Comparison of ENCODE assay signal across 15 cellular contexts in the genomic region with DNA sequence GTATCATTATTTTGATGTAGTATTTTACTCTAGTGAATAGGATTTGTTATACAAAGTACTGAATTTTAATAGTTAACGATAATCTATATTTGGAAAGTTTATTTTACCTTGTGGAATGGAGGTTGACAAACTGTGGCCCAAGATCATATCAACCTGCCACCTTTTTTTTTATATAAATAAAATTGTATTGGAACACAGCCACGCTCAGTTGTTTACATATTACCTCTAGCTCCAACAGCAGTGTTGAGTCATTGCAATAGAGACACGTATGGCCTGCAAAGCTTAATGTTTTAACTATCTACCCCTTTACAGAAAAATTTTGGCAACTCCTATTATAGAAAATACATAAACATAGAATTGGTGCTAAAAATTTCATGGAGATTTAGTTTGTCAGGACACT.
DNase-seq lines count a peak whose midpoint lies in the region; ATAC-seq and TF ChIP-seq lines count a peak whose summit lies in the region.
"Had no signal": no experiment of that assay in that cellular context is flagged by ENCODE, and none has a peak within 500 bp of the region (broad histone marks: within the 10 kb centered on the region; RNA-seq: fewer than 3 reads in every experiment).

No MANE protein-coding gene starts in this region.

- H3K27me3 Mint-ChIP-seq in CD8-positive, alpha-beta T cell (ENCODE audit: low read depth): no peaks in the 10 kb centered on the region

- H3K4me2 ChIP-seq in parathyroid adenoma (ENCODE audit: low read length): no peak overlapping the region

- H3K4me3 Mint-ChIP-seq in CD8-positive, alpha-beta T cell: no peak overlapping the region
- H3K4me3 Mint-ChIP-seq: CD14-positive monocyte had no signal

- no peaks in the 10 kb centered on the region for H3K4me1 Mint-ChIP-seq in CD8-positive, alpha-beta T cell (ENCODE audit: low read depth)
- H3K4me1 Mint-ChIP-seq: CD14-positive monocyte had no signal

- intact Hi-C loops in CD8-positive, alpha-beta T cell (cut with DNase I, micrococcal nuclease): no loop called here

- H3K27ac ChIP-seq in VCaP (peak overlapping the region; percentile 70), epithelial cell of prostate (no peak overlapping the region), parathyroid adenoma (peak overlapping the region; percentile 15)
- H3K27ac ChIP-seq in CD8-positive, alpha-beta T cell (ENCODE audit: low read depth, low read length): no peak overlapping the region

- H3K9ac ChIP-seq in parathyroid adenoma: no peak overlapping the region

- no peaks in the 10 kb centered on the region for H3K36me3 ChIP-seq in parathyroid adenoma (ENCODE audit: control insufficient read depth, insufficient read depth, low read length)
- H3K36me3 ChIP-seq in CD8-positive, alpha-beta T cell (ENCODE audit: insufficient read depth, low read length): no peaks in the 10 kb centered on the region

- peaks cover 4% of the 10 kb centered on the region for H3K4me1 ChIP-seq in parathyroid adenoma
- no peaks in the 10 kb centered on the region for H3K4me1 ChIP-seq in CD8-positive, alpha-beta T cell (ENCODE audit: insufficient read depth, low read length)

- no peak for ATAC-seq in CD8-positive, alpha-beta T cell
- no peak for ATAC-seq in GM19023 (IDR thresholded peaks at IDR 0.05; ENCODE audit: unreplicated experiment)

- H3K36me3 Mint-ChIP-seq in CD8-positive, alpha-beta T cell: no peaks in the 10 kb centered on the region
- H3K36me3 Mint-ChIP-seq: CD14-positive monocyte had no signal

- H2AFZ ChIP-seq in parathyroid adenoma: peak overlapping the region; percentile 75

- POLR2A ChIA-PET in CD8-positive, alpha-beta T cell (lab: Charles Lee): no interaction called here

- DNase-seq in SHP77 treated with DMSO at 0.1 percent for 48 hours (lab: John Stamatoyannopoulos, UW): peak; percentile 11
- DNase-seq in SHP77 (lab: John Stamatoyannopoulos, UW): no peak
- DNase-seq in epithelial cell of prostate (ENCODE audit: low read depth, low spot score): peak; percentile 2
- no peak for DNase-seq in NCI-H1092 (lab: John Stamatoyannopoulos, UW)
- no peak for DNase-seq in CD8-positive, alpha-beta T cell
- DNase-seq: H7, IMR-90, Kasumi-1, NCI-H146, NCI-H2081 treated with DMSO at 0.1 percent for 48 hours, NCI-H526 had no signal

- H3K9me3 ChIP-seq in parathyroid adenoma (ENCODE audit: control insufficient read depth, low read length): no peaks in the 10 kb centered on the region
- H3K9me3 ChIP-seq in CD8-positive, alpha-beta T cell (ENCODE audit: low read length): no peaks in the 10 kb centered on the region

- no peak overlapping the region for H3K27ac Mint-ChIP-seq in CD8-positive, alpha-beta T cell
- H3K27ac Mint-ChIP-seq: CD14-positive monocyte had no signal

- no peaks in the 10 kb centered on the region for H3K79me2 ChIP-seq in parathyroid adenoma

- no peak for TF ChIP-seq CTCF in VCaP (conservative IDR thresholded peaks at IDR 0.05)
- TF ChIP-seq CTCF in parathyroid adenoma (IDR thresholded peaks at IDR 0.05): no peak
- TF ChIP-seq CTCF in CD8-positive, alpha-beta T cell (IDR thresholded peaks at IDR 0.05): no peak

- CTCF ChIA-PET in CD8-positive, alpha-beta T cell (lab: Charles Lee): no interaction called here

- peaks cover 4% of the 10 kb centered on the region for H3K9me3 Mint-ChIP-seq in CD8-positive, alpha-beta T cell

- no peaks in the 10 kb centered on the region for H3K27me3 ChIP-seq in parathyroid adenoma (ENCODE audit: control insufficient read depth, insufficient read depth, low read length)
- H3K27me3 ChIP-seq in CD8-positive, alpha-beta T cell (ENCODE audit: insufficient read depth, low read length): no peaks in the 10 kb centered on the region

- H3K4me3 ChIP-seq in parathyroid adenoma (ENCODE audit: low read depth, low read length): no peak overlapping the region
- no peak overlapping the region for H3K4me3 ChIP-seq in CD8-positive, alpha-beta T cell (ENCODE audit: low read depth, low read length)

Comparison
In these comparisons a context has a peak if more than half of its experiments do, and no peak if none do; other contexts are left out.
1. DNase-seq: peak in SHP77 treated with DMSO at 0.1 percent for 48 hours (single experiment) and epithelial cell of prostate (single experiment); none in SHP77 (0 of 2), NCI-H1092 (single experiment) and CD8-positive, alpha-beta T cell (0 of 7).
2. H3K27ac ChIP-seq: peak in VCaP (single experiment) and parathyroid adenoma (single experiment); none in epithelial cell of prostate (single experiment) and CD8-positive, alpha-beta T cell (single experiment).